In genomic region chr6:73269296-73269695, GRCh38 we compare ENCODE assay signal across 13 cellular contexts. TPM values are rescaled to one million over a fixed set of nuclear protein-coding genes. Genes with fewer than 3 reads are reported as not detected.
"Had no signal": no experiment of that assay in that cellular context is flagged by ENCODE, and none has a peak within 500 bp of the region (broad histone marks: within the 10 kb centered on the region; RNA-seq: fewer than 3 reads in every experiment).

No MANE protein-coding gene starts in this region.

RNA-seq across cellular contexts. Expression of gene KHDC1, which starts 6.3 kb away (rescaled TPM):
- total RNA-seq: suprapubic skin had no signal

RNA-seq across cellular contexts. Expression of gene KHDC1L, which starts 44.0 kb away (rescaled TPM):
- total RNA-seq: omental fat pad, osteocyte, pancreas, posterior vena cava, pulmonary artery endothelial cell, right atrium auricular region, sciatic nerve, smooth muscle cell, spleen, suprapubic skin, transverse colon, upper lobe of right lung, urinary bladder had no signal
- polyA plus RNA-seq: smooth muscle cell, spleen, urinary bladder had no signal
